Comparison of ENCODE assay signal across 1 cellular context in the genomic region with DNA sequence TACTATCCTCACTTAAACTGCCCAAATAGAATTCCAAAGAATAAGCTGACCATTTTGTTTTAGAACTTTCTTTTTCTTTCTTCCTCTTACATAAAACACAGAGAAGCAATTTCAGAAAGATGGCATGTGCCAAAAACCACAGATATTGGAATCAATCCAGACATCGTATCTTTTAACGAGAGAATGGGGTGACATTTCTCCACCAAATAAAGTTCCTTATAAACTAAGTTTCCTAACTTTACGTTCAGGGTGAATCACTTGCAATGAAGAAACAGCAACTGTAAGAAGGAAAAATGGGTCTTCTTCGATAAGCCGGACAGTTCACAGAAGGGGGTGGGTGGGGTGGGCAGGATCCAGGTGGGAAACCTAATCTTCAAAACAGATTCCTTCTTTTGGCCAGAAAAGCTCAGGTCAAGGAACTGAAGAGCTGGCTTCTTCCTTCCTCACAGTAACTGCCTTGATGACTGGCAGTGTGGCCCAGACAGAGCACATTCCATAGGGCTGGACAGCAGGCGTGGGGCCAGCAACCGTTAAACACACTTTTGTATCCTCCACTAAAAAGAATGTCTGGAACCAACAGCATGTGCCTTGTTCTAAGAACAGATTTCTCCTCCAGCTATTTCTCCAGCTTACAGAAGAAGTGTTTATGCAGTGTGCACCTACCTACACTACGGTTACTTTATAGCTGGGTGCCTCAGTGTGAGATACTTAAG.
TF ChIP-seq lines count a peak whose summit lies in the region.

No MANE protein-coding gene starts in this region.

TF ChIP-seq in SK-N-SH, 30 proteins besides CTCF, POLR2A, EP300 and RAD21 (continued from another document):
- TF ChIP-seq FOXM1 (IDR thresholded peaks at IDR 0.05; ENCODE audit: low read depth) = peak; percentile 59; the same call in 1 of the 2 replicates
- TF ChIP-seq PBX3 (IDR thresholded peaks at IDR 0.05) = peak; percentile 80
- TF ChIP-seq GABPA (IDR thresholded peaks at IDR 0.05; ENCODE audit: low read depth) = no peak
- no peak for TF ChIP-seq NRF1 (IDR thresholded peaks at IDR 0.05; ENCODE audit: low read depth, low read length)
- TF ChIP-seq, protein P1, sequence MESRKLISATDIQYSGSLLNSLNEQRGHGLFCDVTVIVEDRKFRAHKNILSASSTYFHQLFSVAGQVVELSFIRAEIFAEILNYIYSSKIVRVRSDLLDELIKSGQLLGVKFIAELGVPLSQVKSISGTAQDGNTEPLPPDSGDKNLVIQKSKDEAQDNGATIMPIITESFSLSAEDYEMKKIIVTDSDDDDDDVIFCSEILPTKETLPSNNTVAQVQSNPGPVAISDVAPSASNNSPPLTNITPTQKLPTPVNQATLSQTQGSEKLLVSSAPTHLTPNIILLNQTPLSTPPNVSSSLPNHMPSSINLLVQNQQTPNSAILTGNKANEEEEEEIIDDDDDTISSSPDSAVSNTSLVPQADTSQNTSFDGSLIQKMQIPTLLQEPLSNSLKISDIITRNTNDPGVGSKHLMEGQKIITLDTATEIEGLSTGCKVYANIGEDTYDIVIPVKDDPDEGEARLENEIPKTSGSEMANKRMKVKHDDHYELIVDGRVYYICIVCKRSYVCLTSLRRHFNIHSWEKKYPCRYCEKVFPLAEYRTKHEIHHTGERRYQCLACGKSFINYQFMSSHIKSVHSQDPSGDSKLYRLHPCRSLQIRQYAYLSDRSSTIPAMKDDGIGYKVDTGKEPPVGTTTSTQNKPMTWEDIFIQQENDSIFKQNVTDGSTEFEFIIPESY (IDR thresholded peaks at IDR 0.05; ENCODE audit: borderline replicate concordance, low read depth) = no peak
- TF ChIP-seq TCF12 (IDR thresholded peaks at IDR 0.05) = peak; percentile 78
- peak; percentile 47; the same call in 1 of the 2 replicates for TF ChIP-seq TEAD4 (IDR thresholded peaks at IDR 0.05; ENCODE audit: borderline replicate concordance, insufficient read depth)
- TF ChIP-seq, protein P2, sequence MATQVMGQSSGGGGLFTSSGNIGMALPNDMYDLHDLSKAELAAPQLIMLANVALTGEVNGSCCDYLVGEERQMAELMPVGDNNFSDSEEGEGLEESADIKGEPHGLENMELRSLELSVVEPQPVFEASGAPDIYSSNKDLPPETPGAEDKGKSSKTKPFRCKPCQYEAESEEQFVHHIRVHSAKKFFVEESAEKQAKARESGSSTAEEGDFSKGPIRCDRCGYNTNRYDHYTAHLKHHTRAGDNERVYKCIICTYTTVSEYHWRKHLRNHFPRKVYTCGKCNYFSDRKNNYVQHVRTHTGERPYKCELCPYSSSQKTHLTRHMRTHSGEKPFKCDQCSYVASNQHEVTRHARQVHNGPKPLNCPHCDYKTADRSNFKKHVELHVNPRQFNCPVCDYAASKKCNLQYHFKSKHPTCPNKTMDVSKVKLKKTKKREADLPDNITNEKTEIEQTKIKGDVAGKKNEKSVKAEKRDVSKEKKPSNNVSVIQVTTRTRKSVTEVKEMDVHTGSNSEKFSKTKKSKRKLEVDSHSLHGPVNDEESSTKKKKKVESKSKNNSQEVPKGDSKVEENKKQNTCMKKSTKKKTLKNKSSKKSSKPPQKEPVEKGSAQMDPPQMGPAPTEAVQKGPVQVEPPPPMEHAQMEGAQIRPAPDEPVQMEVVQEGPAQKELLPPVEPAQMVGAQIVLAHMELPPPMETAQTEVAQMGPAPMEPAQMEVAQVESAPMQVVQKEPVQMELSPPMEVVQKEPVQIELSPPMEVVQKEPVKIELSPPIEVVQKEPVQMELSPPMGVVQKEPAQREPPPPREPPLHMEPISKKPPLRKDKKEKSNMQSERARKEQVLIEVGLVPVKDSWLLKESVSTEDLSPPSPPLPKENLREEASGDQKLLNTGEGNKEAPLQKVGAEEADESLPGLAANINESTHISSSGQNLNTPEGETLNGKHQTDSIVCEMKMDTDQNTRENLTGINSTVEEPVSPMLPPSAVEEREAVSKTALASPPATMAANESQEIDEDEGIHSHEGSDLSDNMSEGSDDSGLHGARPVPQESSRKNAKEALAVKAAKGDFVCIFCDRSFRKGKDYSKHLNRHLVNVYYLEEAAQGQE (IDR thresholded peaks at IDR 0.05; ENCODE audit: low read depth, low read length) = peak; percentile 88
- peak; percentile 90 for TF ChIP-seq MAX (IDR thresholded peaks at IDR 0.05; ENCODE audit: low read depth)
- no peak for TF ChIP-seq MEF2A (IDR thresholded peaks at IDR 0.05; ENCODE audit: borderline replicate concordance, low read depth)
